Comparison of ENCODE assay signal across 9 cellular contexts in the genomic region with DNA sequence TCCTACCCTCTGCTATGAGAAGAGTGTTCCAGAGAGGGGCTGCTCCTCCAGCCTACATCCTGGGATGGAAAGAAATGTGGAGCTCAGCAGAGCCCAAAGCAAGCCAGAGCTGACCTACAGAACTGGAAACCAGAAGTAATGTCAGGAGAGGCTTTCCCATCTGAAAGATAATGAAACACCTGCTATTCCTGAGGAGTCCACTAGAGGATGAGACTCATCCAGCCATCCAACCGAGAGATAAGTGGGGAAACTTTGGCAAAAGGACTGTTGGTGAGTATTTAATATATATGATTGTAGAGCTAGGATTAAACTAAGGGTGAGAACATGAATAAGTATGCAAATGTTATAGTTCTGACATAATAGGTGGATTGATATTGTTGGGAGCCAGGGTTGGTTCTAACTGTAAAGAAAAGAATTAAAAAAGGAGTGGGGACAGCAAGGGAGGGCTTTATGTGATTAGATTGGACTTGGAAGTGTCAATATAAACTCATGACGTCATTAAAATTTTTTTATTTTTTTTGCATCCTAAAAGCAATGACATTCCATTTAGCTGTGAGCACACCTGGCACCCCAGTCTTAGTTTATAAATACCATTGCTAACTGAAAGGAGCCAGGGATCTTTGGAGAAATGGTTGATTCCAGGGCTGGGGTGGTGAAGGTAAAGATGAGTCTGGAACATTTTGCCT.
DNase-seq lines count a peak whose midpoint lies in the region; ATAC-seq and TF ChIP-seq lines count a peak whose summit lies in the region.
"Had no signal": no experiment of that assay in that cellular context is flagged by ENCODE, and none has a peak within 500 bp of the region (broad histone marks: within the 10 kb centered on the region; RNA-seq: fewer than 3 reads in every experiment).

No MANE protein-coding gene starts in this region.

- no peak overlapping the region for H3K9ac ChIP-seq in mesendoderm (ENCODE audit: low read length)

- H3K4ac ChIP-seq in mesendoderm (ENCODE audit: low read depth, low read length): no peak overlapping the region

- CTCF ChIA-PET in Caco-2 (lab: Charles Lee): interaction anchor here (1.1 to 1.3 kb wide), 2 partner anchors 13 to 15 kb away, joined by 4 to 5 read pairs; no protein-coding TSS in a partner anchor

- no peaks in the 10 kb centered on the region for H3K79me1 ChIP-seq in mesendoderm (ENCODE audit: low read length)

- H3K18ac ChIP-seq in mesendoderm (ENCODE audit: low read length): no peak overlapping the region

- POLR2A ChIA-PET in Caco-2 (lab: Charles Lee): no interaction called here

- H3K27me3 Mint-ChIP-seq in Caco-2 (ENCODE audit: insufficient read depth, unreplicated experiment) (peaks cover 7% of the 10 kb centered on the region), HFFc6 (ENCODE audit: insufficient read depth) (peaks cover 4% of the 10 kb centered on the region; the same call in 1 of the 2 replicates)

- H2BK5ac ChIP-seq in mesendoderm (ENCODE audit: low read length): no peak overlapping the region

- no peak overlapping the region for H3K4me2 ChIP-seq in mesendoderm (ENCODE audit: low read length)

- DNase-seq in Caco-2: peak in 1 of 2 experiments; percentile 29
- DNase-seq in HFFc6: no peak
- no peak for DNase-seq in ascending aorta (ENCODE audit: low spot score in 2 of 2)
- peak; percentile 61 for DNase-seq in mesendoderm
- no peak for DNase-seq in T-helper 1 cell
- no peak for DNase-seq in NCI-H1694 (lab: John Stamatoyannopoulos, UW)
- DNase-seq in COLO668 (lab: John Stamatoyannopoulos, UW; ENCODE audit: unreplicated experiment): no peak
- DNase-seq: body of pancreas had no signal

- H3K27me3 ChIP-seq in Caco-2 (replicated peaks; ENCODE audit: control insufficient read depth, insufficient read depth, low read length) (no peaks in the 10 kb centered on the region), ascending aorta (no peaks in the 10 kb centered on the region), mesendoderm (ENCODE audit: insufficient read depth, low read length, poor library complexity) (no peaks in the 10 kb centered on the region)
- H3K27me3 ChIP-seq: body of pancreas had no signal

- no peak for ATAC-seq in HG03039 (IDR thresholded peaks at IDR 0.05; ENCODE audit: unreplicated experiment)
- ATAC-seq: body of pancreas had no signal

- peak overlapping the region; percentile 42 to 71 for H3K27ac ChIP-seq in ascending aorta
- no peak overlapping the region for H3K27ac ChIP-seq in mesendoderm (ENCODE audit: low read depth, low read length)
- H3K27ac ChIP-seq: body of pancreas had no signal

- H3K4me3 Mint-ChIP-seq in Caco-2 (ENCODE audit: unreplicated experiment): no peak overlapping the region
- H3K4me3 Mint-ChIP-seq in HFFc6: no peak overlapping the region

- no peak overlapping the region for H3K27ac Mint-ChIP-seq in Caco-2 (ENCODE audit: unreplicated experiment)
- no peak overlapping the region for H3K27ac Mint-ChIP-seq in HFFc6

- no TSS peak for BruUV-seq in Caco-2 (replicated peaks; lab: Mats Ljungman, UMichigan)

- TF ChIP-seq CTCF in Caco-2 (IDR thresholded peaks at IDR 0.05; ENCODE audit: insufficient read depth in 1 of 2, low read depth in 1 of 2, low read length in 1 of 2, severe bottlenecking in 1 of 2, unreplicated experiment in 1 of 2) (peak; percentile 32 to 69), HFFc6 (IDR thresholded peaks at IDR 0.05) (peak; percentile 43; the same call in 1 of the 2 replicates), ascending aorta (IDR thresholded peaks at IDR 0.05) (peak in 1 of 3 experiments; percentile 11)

- WGBS in mesendoderm (ENCODE audit: extremely low coverage, insufficient coverage, low lambda C conversion rate): no CpG with 5 or more reads among the region's 2 CpGs

- no peaks in the 10 kb centered on the region for H3K9me3 ChIP-seq in Caco-2
- H3K9me3 ChIP-seq in ascending aorta: no peaks in the 10 kb centered on the region
- H3K9me3 ChIP-seq: body of pancreas had no signal

- H4K8ac ChIP-seq in mesendoderm (ENCODE audit: low read depth, low read length): no peak overlapping the region

- H3K4me1 ChIP-seq in Caco-2 (no peaks in the 10 kb centered on the region), ascending aorta (peaks cover 11 to 42% of the 10 kb centered on the region in 2 donors), mesendoderm (ENCODE audit: control insufficient read depth, low read depth, low read length) (no peaks in the 10 kb centered on the region)
- H3K4me1 ChIP-seq: body of pancreas had no signal

- H3K23ac ChIP-seq in mesendoderm (ENCODE audit: low read length): no peak overlapping the region

- H3K4me3 ChIP-seq in Caco-2 (ENCODE audit: low read depth, low read length) (no peak overlapping the region), ascending aorta (no peak overlapping the region), mesendoderm (ENCODE audit: low read length) (no peak overlapping the region)
- H3K4me3 ChIP-seq: body of pancreas had no signal

- H4K5ac ChIP-seq in mesendoderm (ENCODE audit: low read length): no peak overlapping the region

- H3K9me3 Mint-ChIP-seq in Caco-2 (ENCODE audit: unreplicated experiment) (peaks cover 9% of the 10 kb centered on the region), HFFc6 (peaks cover 6% of the 10 kb centered on the region)

- H3K36me3 ChIP-seq in Caco-2 (ENCODE audit: control insufficient read depth, insufficient read depth, low read length) (no peaks in the 10 kb centered on the region), ascending aorta (no peaks in the 10 kb centered on the region), mesendoderm (ENCODE audit: control insufficient read depth, insufficient read depth, low read length) (no peaks in the 10 kb centered on the region)

- intact Hi-C loops in Caco-2 (cut with micrococcal nuclease; ENCODE audit: unreplicated experiment): no loop called here
- intact Hi-C loops in ascending aorta (cut with DNase I): no loop called here

- H3K79me2 ChIP-seq in mesendoderm (ENCODE audit: control insufficient read depth, insufficient read depth, low read length): no peaks in the 10 kb centered on the region

- H2BK15ac ChIP-seq in mesendoderm (replicated peaks; ENCODE audit: low read depth): no peak overlapping the region

- H2AK5ac ChIP-seq in mesendoderm (ENCODE audit: low read length): no peak overlapping the region

- H3K4me1 Mint-ChIP-seq in Caco-2 (ENCODE audit: low read depth, unreplicated experiment) (peaks cover 6% of the 10 kb centered on the region), HFFc6 (ENCODE audit: low read depth) (no peaks in the 10 kb centered on the region)

- no peak overlapping the region for H2BK120ac ChIP-seq in mesendoderm (ENCODE audit: low read depth, low read length)

- no peak overlapping the region for H3K56ac ChIP-seq in mesendoderm (ENCODE audit: low read length)

- H3K36me3 Mint-ChIP-seq in Caco-2 (ENCODE audit: insufficient read depth, unreplicated experiment) (no peaks in the 10 kb centered on the region), HFFc6 (ENCODE audit: low read depth) (no peaks in the 10 kb centered on the region)
